ENCODE assay signal across 9 cellular contexts in genomic region chr14:52068741-52069616, GRCh38. TPM values are rescaled to one million over a fixed set of nuclear protein-coding genes. Genes with fewer than 3 reads are reported as not detected.
DNase-seq lines count a peak whose midpoint lies in the region; ATAC-seq, FAIRE-seq and TF ChIP-seq lines count a peak whose summit lies in the region.
"Had no signal": no experiment of that assay in that cellular context is flagged by ENCODE, and none has a peak within 500 bp of the region (broad histone marks: within the 10 kb centered on the region; RNA-seq: fewer than 3 reads in every experiment).

Gene NID2 (minus strand): TSS chr14:52069059. CDS start chr14:52068994, 65 bp downstream.

- DNase-seq in DMS53 (lab: John Stamatoyannopoulos, UW), result peak; percentile 57
- no peak for DNase-seq in DMS53 treated with DMSO at 0.1 percent for 48 hours (lab: John Stamatoyannopoulos, UW; ENCODE audit: unreplicated experiment)
- peak; percentile 90 to 91 for DNase-seq in SJSA1 (ENCODE audit: low read depth in 1 of 2, low spot score in 2 of 2)
- DNase-seq in astrocyte of the spinal cord (ENCODE audit: low read depth, low spot score), result peak; percentile 95
- peak in 37 of 51 donors; percentile 15 to 80 (median 44) for DNase-seq in hypothalamus (lab: John Stamatoyannopoulos, UW)
- DNase-seq in psoas muscle, result peak; percentile 87 to 90
- no peak for DNase-seq in GM12892 (ENCODE audit: insufficient read length)

- TF ChIP-seq POLR2A in GM12892 (IDR thresholded peaks at IDR 0.05; ENCODE audit: low read depth, low read length), result no peak

- intact Hi-C loops in psoas muscle (cut with DNase I), result no loop called here

- H3K9me3 ChIP-seq in SJSA1 (replicated peaks) (no peaks in the 10 kb centered on the region), psoas muscle (no peaks in the 10 kb centered on the region)

- peaks cover 44% of the 10 kb centered on the region for H3K4me1 ChIP-seq in SJSA1 (replicated peaks)
- peaks cover 7% of the 10 kb centered on the region for H3K4me1 ChIP-seq in psoas muscle

- in situ Hi-C loops in astrocyte of the spinal cord (cut with HindIII; ENCODE audit: low sequenced_read_pairs), result no loop called here

- H3K27me3 ChIP-seq in SJSA1 (replicated peaks) (no peaks in the 10 kb centered on the region), psoas muscle (ENCODE audit: insufficient read depth in 3 of 3, low read length in 2 of 3) (peaks cover 0 to 42% (median 15%) of the 10 kb centered on the region in 3 donors)

- 1% methylated on average over 55 to 75 of the region's 75 CpGs for WGBS in psoas muscle, 3 donors

- FAIRE-seq in GM12892 (lab: Jason Lieb, UNC), result no peak
- FAIRE-seq: A204.1 had no signal

- ATAC-seq in psoas muscle (peak; percentile 75 to 87 (median 84)), HG02623 (IDR thresholded peaks at IDR 0.05; ENCODE audit: unreplicated experiment) (no peak)

- H3K36me3 ChIP-seq in SJSA1 (peaks cover 7% of the 10 kb centered on the region), psoas muscle (ENCODE audit: insufficient read depth in 1 of 2, low read depth in 1 of 2) (no peaks in the 10 kb centered on the region)

- H3K27ac ChIP-seq in SJSA1, result peak within 1 kb of the TSS; percentile 73
- H3K27ac ChIP-seq in psoas muscle, result peak within 1 kb of the TSS; percentile 28

- TF ChIP-seq CTCF in astrocyte of the spinal cord (IDR thresholded peaks at IDR 0.05; ENCODE audit: low read depth, low read length) (no peak), psoas muscle (IDR thresholded peaks at IDR 0.05) (no peak)

- H3K4me3 ChIP-seq in SJSA1, result peak within 1 kb of the TSS; percentile 74
- H3K4me3 ChIP-seq in astrocyte of the spinal cord (ENCODE audit: low read depth, low read length), result peak within 1 kb of the TSS; percentile 86
- peak within 1 kb of the TSS; percentile 72 for H3K4me3 ChIP-seq in psoas muscle

RNA-seq across cellular contexts. Expression of gene NID2, which starts in this region (rescaled TPM):
- total RNA-seq in SJSA1 (2014; rRNA removed; shearing (Covaris generic)), result 63.9 and 65.3 TPM in 2 replicates
- 10 to 100 TPM in 2 of 4 donors, 1 to 10 TPM in 2; 4.1 to 12.9 (median 8.8) TPM for total RNA-seq in psoas muscle
- polyA plus RNA-seq in psoas muscle, result 1 to 10 TPM; 2.2 to 3.8 (median 3.5) TPM
- polyA plus RNA-seq in GM12892 (2012; ENCODE audit: missing spikeins), result 0.36 TPM

Comparison
In these comparisons a context has a peak if more than half of its experiments do, and no peak if none do; other contexts are left out.
1. DNase-seq: peak in DMS53 (single experiment), SJSA1 (2 of 2), astrocyte of the spinal cord (single experiment), hypothalamus (37 of 51) and psoas muscle (2 of 2); none in DMS53 treated with DMSO at 0.1 percent for 48 hours (single experiment) and GM12892 (single experiment).
2. Peak in every context shown above with its lines, with median percentiles within 50 percentile points of each other: H3K4me3 ChIP-seq.